Comparison of ENCODE assay signal across 7 cellular contexts in genomic region chr14:41389355-41389754, GRCh38.
"Had no signal": no experiment of that assay in that cellular context is flagged by ENCODE, and none has a peak within 500 bp of the region (broad histone marks: within the 10 kb centered on the region; RNA-seq: fewer than 3 reads in every experiment).

No MANE protein-coding gene starts in this region.

- H3K27ac ChIP-seq: HL-60, KMS-11 had no signal

- H3K4me2 ChIP-seq: KMS-11 had no signal

- DNase-seq: IMR-90, KBM-7, KG1 had no signal

- H3K9ac ChIP-seq: KMS-11 had no signal

- FAIRE-seq: HTR-8/SVneo, K562 had no signal

- ATAC-seq: K562 had no signal

- H3K4me3 ChIP-seq: K562 had no signal
